1 cellular context compared by ENCODE assay signal in the genomic region with DNA sequence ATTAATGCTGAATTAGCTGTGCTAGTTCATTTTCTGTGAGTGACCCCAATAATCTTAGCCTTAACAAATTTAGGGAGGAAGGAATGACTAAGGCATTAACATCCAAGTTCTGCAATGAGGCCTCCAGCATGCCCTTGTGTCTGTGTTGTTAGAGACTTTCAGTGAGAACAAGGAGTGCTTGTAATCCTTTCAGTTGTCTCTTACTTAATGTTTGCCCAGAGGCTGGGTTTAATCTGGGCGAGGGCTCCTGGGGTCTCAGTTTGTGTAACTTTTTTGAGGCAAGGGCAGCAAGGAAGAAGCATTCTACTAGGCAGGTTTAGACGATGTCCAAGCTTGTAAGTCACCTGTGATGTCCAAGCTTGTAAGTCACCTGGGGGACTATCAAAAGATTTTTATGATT.
TF ChIP-seq lines count a peak whose summit lies in the region.

No MANE protein-coding gene starts in this region.

TF ChIP-seq in H1, 55 proteins besides CTCF, POLR2A, EP300 and RAD21 (continued from another document):
- TF ChIP-seq CBX8 (IDR thresholded peaks at IDR 0.05; ENCODE audit: borderline replicate concordance, low read depth, low read length) = no peak
- TF ChIP-seq CBX5 (IDR thresholded peaks at IDR 0.05; ENCODE audit: low read depth, low read length) = no peak
- no peak for TF ChIP-seq EGR1 (IDR thresholded peaks at IDR 0.05; ENCODE audit: borderline replicate concordance, low read depth, low read length)
- TF ChIP-seq KDM5A (IDR thresholded peaks at IDR 0.05; ENCODE audit: low read length) = no peak
- no peak for TF ChIP-seq TEAD4 (IDR thresholded peaks at IDR 0.05; ENCODE audit: low read depth, low read length)
- TF ChIP-seq SUZ12 (IDR thresholded peaks at IDR 0.05; ENCODE audit: low read length) = no peak
- TF ChIP-seq BCL11A (IDR thresholded peaks at IDR 0.05; ENCODE audit: low read depth in 2 of 2, low read length in 2 of 2) = no peak
- no peak for TF ChIP-seq CREB1 (IDR thresholded peaks at IDR 0.05)
- TF ChIP-seq KDM4A (IDR thresholded peaks at IDR 0.05; ENCODE audit: low read depth, low read length, severe bottlenecking) = no peak
- no peak for TF ChIP-seq TAF7 (optimal IDR thresholded peaks at IDR 0.05; ENCODE audit: borderline replicate concordance, low read depth, low read length)
- no peak for TF ChIP-seq CEBPB (IDR thresholded peaks at IDR 0.05; ENCODE audit: low read depth, low read length)
- no peak for TF ChIP-seq NRF1 (IDR thresholded peaks at IDR 0.05; ENCODE audit: low read depth, low read length)
- TF ChIP-seq SP4 (IDR thresholded peaks at IDR 0.05; ENCODE audit: low read length) = no peak
- no peak for TF ChIP-seq PHF8 (conservative IDR thresholded peaks at IDR 0.05; ENCODE audit: low read depth, low read length)
TF ChIP-seq in H1: peak in this region for 0.
